29 cellular contexts compared by ENCODE assay signal in genomic region chr11:46212720-46213119, GRCh38.
"Had no signal": no experiment of that assay in that cellular context is flagged by ENCODE, and none has a peak within 500 bp of the region (broad histone marks: within the 10 kb centered on the region; RNA-seq: fewer than 3 reads in every experiment).

No MANE protein-coding gene starts in this region.

- H3K36me3 ChIP-seq: esophagus muscularis mucosa, gastrocnemius medialis, heart left ventricle had no signal

- H3K27me3 ChIP-seq: body of pancreas, esophagus muscularis mucosa had no signal

- DNase-seq: activated CD4-positive, alpha-beta memory T cell treated with anti-CD3 and anti-CD28 coated beads, Interleukin-2, amount 10 ng/mL, durations not matched to agents 7 days and 5 days; activated CD4-positive, alpha-beta T cell treated with anti-CD3 and anti-CD28 coated beads for 1 hour; activated CD4-positive, alpha-beta T cell treated with anti-CD3 and anti-CD28 coated beads for 4 hours; activated CD4-positive, alpha-beta T cell treated with anti-CD3 and anti-CD28 coated beads, Interleukin-2, amount 10 ng/mL, durations not matched to agents 7 days and 5 days; activated CD4-positive, alpha-beta T cell treated with anti-CD3 and anti-CD28 coated beads, Interleukin-2, amount 50 U/mL, for 4 hours; activated CD8-positive, alpha-beta memory T cell treated with anti-CD3 and anti-CD28 coated beads, Interleukin-2, amount 50 U/mL, for 48 hours; activated effector memory CD4-positive, alpha-beta T cell treated with Interleukin-2 at 50 U/mL for 16 hours; activated gamma-delta T cell treated with Interleukin-2 at 50 U/mL for 16 hours; activated naive CD4-positive, alpha-beta T cell treated with anti-CD3 and anti-CD28 coated beads, Interleukin-2, amount 50 U/mL, for 16 hours; activated naive CD4-positive, alpha-beta T cell treated with Interleukin-2 at 50 U/mL for 16 hours; activated T-cell treated with anti-CD3 and anti-CD28 coated beads for 4 hours; activated T-cell treated with anti-CD3 and anti-CD28 coated beads, Interleukin-2, amount 50 U/mL, for 4 hours; amygdala; aorta; body of pancreas; caudate nucleus; dorsolateral prefrontal cortex; effector memory CD4-positive, alpha-beta T cell; endodermal cell; foreskin keratinocyte; gastrocnemius medialis; glutamatergic neuron; heart left ventricle; T-helper 2 cell had no signal

- H3K4me1 ChIP-seq: body of pancreas, foreskin keratinocyte, gastrocnemius medialis had no signal

- H3K9me3 ChIP-seq: body of pancreas, esophagus muscularis mucosa, gastrocnemius medialis, heart left ventricle had no signal

- H3K27ac ChIP-seq: body of pancreas, coronary artery, dorsolateral prefrontal cortex, esophagus muscularis mucosa, foreskin keratinocyte, gastrocnemius medialis, heart left ventricle, VCaP had no signal

- H3K4me3 ChIP-seq: body of pancreas, coronary artery, dorsolateral prefrontal cortex, esophagus muscularis mucosa, gastrocnemius medialis, heart left ventricle had no signal

- ATAC-seq: activated T-cell treated with anti-CD3 and anti-CD28 coated beads, Interleukin-2, amount 50 U/mL, for 4 hours; activated T-helper 17 cell treated with anti-CD3 and anti-CD28 coated beads, Interleukin-2, amount 50 U/mL, for 72 hours; body of pancreas; foreskin keratinocyte; gastrocnemius medialis; heart left ventricle; WTC11 had no signal
